1 cellular context compared by ENCODE assay signal in the genomic region with DNA sequence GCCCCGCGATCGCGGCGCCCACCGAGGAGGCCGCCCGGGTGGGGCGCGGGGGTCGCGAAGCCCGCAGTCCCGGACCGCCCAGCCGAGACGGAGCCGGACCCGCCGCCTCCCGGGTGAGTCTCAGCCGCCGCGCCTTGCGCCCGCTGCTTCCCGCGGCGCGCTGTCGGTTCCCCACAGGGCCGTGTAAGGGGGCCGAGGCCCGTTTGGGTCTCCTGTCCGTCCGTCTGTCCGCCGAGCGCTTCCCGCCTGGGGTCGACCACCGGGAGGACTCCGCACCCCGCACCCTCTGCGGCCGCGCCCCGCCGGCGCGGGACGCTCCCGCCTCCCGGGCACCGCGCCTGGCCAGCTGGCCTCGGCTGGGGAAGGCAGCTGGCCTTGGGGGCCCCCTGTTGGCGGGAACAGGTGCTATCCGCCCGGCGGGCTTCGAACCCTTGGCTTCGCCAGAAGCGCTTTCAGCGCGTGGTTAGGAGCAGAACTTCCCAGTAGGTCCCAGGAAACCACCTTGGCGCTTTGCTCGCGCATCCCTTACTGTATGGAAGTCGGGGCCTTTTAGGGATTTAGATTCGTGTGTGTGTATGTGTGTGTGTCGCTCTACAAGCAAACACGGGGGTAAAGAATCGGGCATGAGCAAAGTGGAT.
TF ChIP-seq lines count a peak whose summit lies in the region.

No MANE protein-coding gene starts in this region.

TF ChIP-seq in GM12878, 131 proteins besides CTCF, POLR2A, EP300 and RAD21 (continued from another document and continues in another):
- TF ChIP-seq, protein P1, sequence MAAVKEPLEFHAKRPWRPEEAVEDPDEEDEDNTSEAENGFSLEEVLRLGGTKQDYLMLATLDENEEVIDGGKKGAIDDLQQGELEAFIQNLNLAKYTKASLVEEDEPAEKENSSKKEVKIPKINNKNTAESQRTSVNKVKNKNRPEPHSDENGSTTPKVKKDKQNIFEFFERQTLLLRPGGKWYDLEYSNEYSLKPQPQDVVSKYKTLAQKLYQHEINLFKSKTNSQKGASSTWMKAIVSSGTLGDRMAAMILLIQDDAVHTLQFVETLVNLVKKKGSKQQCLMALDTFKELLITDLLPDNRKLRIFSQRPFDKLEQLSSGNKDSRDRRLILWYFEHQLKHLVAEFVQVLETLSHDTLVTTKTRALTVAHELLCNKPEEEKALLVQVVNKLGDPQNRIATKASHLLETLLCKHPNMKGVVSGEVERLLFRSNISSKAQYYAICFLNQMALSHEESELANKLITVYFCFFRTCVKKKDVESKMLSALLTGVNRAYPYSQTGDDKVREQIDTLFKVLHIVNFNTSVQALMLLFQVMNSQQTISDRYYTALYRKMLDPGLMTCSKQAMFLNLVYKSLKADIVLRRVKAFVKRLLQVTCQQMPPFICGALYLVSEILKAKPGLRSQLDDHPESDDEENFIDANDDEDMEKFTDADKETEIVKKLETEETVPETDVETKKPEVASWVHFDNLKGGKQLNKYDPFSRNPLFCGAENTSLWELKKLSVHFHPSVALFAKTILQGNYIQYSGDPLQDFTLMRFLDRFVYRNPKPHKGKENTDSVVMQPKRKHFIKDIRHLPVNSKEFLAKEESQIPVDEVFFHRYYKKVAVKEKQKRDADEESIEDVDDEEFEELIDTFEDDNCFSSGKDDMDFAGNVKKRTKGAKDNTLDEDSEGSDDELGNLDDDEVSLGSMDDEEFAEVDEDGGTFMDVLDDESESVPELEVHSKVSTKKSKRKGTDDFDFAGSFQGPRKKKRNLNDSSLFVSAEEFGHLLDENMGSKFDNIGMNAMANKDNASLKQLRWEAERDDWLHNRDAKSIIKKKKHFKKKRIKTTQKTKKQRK (IDR thresholded peaks at IDR 0.05; ENCODE audit: low read depth, low read length): no peak
- no peak for TF ChIP-seq SRF (IDR thresholded peaks at IDR 0.05; ENCODE audit: low read depth in 2 of 2, low read length in 2 of 2)
- TF ChIP-seq HDAC6 (IDR thresholded peaks at IDR 0.05; ENCODE audit: unreplicated experiment): no peak
- TF ChIP-seq IKZF1 (conservative IDR thresholded peaks at IDR 0.05): peak; percentile 74
- TF ChIP-seq DPF2 (IDR thresholded peaks at IDR 0.05): peak; percentile 70
- TF ChIP-seq RUNX3 (IDR thresholded peaks at IDR 0.05; ENCODE audit: low read length): peak; percentile 5; the same call in 1 of the 2 replicates
- no peak for TF ChIP-seq CREM (IDR thresholded peaks at IDR 0.05; ENCODE audit: low read depth)
- TF ChIP-seq, protein P2, sequence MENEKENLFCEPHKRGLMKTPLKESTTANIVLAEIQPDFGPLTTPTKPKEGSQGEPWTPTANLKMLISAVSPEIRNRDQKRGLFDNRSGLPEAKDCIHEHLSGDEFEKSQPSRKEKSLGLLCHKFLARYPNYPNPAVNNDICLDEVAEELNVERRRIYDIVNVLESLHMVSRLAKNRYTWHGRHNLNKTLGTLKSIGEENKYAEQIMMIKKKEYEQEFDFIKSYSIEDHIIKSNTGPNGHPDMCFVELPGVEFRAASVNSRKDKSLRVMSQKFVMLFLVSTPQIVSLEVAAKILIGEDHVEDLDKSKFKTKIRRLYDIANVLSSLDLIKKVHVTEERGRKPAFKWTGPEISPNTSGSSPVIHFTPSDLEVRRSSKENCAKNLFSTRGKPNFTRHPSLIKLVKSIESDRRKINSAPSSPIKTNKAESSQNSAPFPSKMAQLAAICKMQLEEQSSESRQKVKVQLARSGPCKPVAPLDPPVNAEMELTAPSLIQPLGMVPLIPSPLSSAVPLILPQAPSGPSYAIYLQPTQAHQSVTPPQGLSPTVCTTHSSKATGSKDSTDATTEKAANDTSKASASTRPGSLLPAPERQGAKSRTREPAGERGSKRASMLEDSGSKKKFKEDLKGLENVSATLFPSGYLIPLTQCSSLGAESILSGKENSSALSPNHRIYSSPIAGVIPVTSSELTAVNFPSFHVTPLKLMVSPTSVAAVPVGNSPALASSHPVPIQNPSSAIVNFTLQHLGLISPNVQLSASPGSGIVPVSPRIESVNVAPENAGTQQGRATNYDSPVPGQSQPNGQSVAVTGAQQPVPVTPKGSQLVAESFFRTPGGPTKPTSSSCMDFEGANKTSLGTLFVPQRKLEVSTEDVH (IDR thresholded peaks at IDR 0.05; ENCODE audit: low read depth, partially characterized antibody): no peak
- TF ChIP-seq HCFC1 (IDR thresholded peaks at IDR 0.05; ENCODE audit: low read length): no peak
- TF ChIP-seq ZSCAN29 (IDR thresholded peaks at IDR 0.05): no peak
- TF ChIP-seq ASH2L (IDR thresholded peaks at IDR 0.05; ENCODE audit: borderline replicate concordance, low read depth): no peak
- no peak for TF ChIP-seq MYC (IDR thresholded peaks at IDR 0.05; ENCODE audit: insufficient read depth, insufficient read length, insufficient replicate concordance, low read length, severe bottlenecking)
- TF ChIP-seq, protein P3, sequence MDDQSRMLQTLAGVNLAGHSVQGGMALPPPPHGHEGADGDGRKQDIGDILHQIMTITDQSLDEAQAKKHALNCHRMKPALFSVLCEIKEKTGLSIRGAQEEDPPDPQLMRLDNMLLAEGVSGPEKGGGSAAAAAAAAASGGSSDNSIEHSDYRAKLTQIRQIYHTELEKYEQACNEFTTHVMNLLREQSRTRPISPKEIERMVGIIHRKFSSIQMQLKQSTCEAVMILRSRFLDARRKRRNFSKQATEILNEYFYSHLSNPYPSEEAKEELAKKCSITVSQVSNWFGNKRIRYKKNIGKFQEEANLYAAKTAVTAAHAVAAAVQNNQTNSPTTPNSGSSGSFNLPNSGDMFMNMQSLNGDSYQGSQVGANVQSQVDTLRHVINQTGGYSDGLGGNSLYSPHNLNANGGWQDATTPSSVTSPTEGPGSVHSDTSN (IDR thresholded peaks at IDR 0.05; ENCODE audit: insufficient replicate concordance, low read depth, low read length): no peak
- peak; percentile 15; the same call in 1 of the 2 replicates for TF ChIP-seq SMC3 (IDR thresholded peaks at IDR 0.05; ENCODE audit: borderline replicate concordance, low read length)
- TF ChIP-seq BHLHE40 (IDR thresholded peaks at IDR 0.05; ENCODE audit: borderline replicate concordance in 1 of 2, low read depth in 2 of 2, low read length in 1 of 2): peak in 1 of 2 experiments; percentile 3; a peak in 1 of 4 replicates
- TF ChIP-seq CREB1 (IDR thresholded peaks at IDR 0.05; ENCODE audit: low read depth): no peak
- no peak for TF ChIP-seq ZBED1 (IDR thresholded peaks at IDR 0.05; ENCODE audit: borderline replicate concordance)
- TF ChIP-seq, protein P4, sequence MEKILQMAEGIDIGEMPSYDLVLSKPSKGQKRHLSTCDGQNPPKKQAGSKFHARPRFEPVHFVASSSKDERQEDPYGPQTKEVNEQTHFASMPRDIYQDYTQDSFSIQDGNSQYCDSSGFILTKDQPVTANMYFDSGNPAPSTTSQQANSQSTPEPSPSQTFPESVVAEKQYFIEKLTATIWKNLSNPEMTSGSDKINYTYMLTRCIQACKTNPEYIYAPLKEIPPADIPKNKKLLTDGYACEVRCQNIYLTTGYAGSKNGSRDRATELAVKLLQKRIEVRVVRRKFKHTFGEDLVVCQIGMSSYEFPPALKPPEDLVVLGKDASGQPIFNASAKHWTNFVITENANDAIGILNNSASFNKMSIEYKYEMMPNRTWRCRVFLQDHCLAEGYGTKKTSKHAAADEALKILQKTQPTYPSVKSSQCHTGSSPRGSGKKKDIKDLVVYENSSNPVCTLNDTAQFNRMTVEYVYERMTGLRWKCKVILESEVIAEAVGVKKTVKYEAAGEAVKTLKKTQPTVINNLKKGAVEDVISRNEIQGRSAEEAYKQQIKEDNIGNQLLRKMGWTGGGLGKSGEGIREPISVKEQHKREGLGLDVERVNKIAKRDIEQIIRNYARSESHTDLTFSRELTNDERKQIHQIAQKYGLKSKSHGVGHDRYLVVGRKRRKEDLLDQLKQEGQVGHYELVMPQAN (conservative IDR thresholded peaks at IDR 0.05): peak; percentile 49; the same call in 1 of the 2 replicates
- TF ChIP-seq, protein P5, sequence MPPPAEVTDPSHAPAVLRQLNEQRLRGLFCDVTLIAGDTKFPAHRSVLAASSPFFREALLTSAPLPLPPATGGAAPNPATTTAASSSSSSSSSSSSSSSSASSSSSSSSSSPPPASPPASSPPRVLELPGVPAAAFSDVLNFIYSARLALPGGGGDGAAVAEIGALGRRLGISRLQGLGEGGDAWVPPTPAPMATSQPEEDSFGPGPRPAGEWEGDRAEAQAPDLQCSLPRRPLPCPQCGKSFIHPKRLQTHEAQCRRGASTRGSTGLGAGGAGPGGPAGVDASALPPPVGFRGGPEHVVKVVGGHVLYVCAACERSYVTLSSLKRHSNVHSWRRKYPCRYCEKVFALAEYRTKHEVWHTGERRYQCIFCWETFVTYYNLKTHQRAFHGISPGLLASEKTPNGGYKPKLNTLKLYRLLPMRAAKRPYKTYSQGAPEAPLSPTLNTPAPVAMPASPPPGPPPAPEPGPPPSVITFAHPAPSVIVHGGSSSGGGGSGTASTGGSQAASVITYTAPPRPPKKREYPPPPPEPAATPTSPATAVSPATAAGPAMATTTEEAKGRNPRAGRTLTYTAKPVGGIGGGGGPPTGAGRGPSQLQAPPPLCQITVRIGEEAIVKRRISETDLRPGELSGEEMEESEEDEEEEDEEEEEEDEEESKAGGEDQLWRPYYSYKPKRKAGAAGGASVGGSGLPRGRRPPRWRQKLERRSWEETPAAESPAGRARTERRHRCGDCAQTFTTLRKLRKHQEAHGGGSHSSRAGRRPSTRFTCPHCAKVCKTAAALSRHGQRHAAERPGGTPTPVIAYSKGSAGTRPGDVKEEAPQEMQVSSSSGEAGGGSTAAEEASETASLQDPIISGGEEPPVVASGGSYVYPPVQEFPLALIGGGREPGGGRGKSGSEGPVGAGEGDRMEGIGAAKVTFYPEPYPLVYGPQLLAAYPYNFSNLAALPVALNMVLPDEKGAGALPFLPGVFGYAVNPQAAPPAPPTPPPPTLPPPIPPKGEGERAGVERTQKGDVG (CRISPR knock-in tag; IDR thresholded peaks at IDR 0.05): no peak
- TF ChIP-seq MXI1 (IDR thresholded peaks at IDR 0.05; ENCODE audit: low read depth, low read length): no peak
- TF ChIP-seq NBN (IDR thresholded peaks at IDR 0.05): peak; percentile 58; the same call in 1 of the 2 replicates
- TF ChIP-seq EED (IDR thresholded peaks at IDR 0.05; ENCODE audit: low read depth): no peak; the same call in 1 of the 2 replicates
- TF ChIP-seq FOXK2 (IDR thresholded peaks at IDR 0.05): no peak
- TF ChIP-seq, protein P6, sequence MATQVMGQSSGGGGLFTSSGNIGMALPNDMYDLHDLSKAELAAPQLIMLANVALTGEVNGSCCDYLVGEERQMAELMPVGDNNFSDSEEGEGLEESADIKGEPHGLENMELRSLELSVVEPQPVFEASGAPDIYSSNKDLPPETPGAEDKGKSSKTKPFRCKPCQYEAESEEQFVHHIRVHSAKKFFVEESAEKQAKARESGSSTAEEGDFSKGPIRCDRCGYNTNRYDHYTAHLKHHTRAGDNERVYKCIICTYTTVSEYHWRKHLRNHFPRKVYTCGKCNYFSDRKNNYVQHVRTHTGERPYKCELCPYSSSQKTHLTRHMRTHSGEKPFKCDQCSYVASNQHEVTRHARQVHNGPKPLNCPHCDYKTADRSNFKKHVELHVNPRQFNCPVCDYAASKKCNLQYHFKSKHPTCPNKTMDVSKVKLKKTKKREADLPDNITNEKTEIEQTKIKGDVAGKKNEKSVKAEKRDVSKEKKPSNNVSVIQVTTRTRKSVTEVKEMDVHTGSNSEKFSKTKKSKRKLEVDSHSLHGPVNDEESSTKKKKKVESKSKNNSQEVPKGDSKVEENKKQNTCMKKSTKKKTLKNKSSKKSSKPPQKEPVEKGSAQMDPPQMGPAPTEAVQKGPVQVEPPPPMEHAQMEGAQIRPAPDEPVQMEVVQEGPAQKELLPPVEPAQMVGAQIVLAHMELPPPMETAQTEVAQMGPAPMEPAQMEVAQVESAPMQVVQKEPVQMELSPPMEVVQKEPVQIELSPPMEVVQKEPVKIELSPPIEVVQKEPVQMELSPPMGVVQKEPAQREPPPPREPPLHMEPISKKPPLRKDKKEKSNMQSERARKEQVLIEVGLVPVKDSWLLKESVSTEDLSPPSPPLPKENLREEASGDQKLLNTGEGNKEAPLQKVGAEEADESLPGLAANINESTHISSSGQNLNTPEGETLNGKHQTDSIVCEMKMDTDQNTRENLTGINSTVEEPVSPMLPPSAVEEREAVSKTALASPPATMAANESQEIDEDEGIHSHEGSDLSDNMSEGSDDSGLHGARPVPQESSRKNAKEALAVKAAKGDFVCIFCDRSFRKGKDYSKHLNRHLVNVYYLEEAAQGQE (IDR thresholded peaks at IDR 0.05; ENCODE audit: low read depth, low read length): no peak
- TF ChIP-seq SUZ12 (IDR thresholded peaks at IDR 0.05; ENCODE audit: unreplicated experiment): no peak
- TF ChIP-seq TCF12 (IDR thresholded peaks at IDR 0.05; ENCODE audit: low read depth, low read length): peak; percentile 93
- peak; percentile 74 for TF ChIP-seq LARP7 (IDR thresholded peaks at IDR 0.05)
- TF ChIP-seq NR2F1 (conservative IDR thresholded peaks at IDR 0.05): peak; percentile 37; the same call in 1 of the 2 replicates
- TF ChIP-seq SIX5 (IDR thresholded peaks at IDR 0.05; ENCODE audit: low read depth, low read length, severe bottlenecking): no peak
- TF ChIP-seq GATAD2B (conservative IDR thresholded peaks at IDR 0.05; ENCODE audit: low read depth): peak; percentile 77; the same call in 1 of the 2 replicates
- no peak for TF ChIP-seq CHD4 (IDR thresholded peaks at IDR 0.05)
- no peak for TF ChIP-seq MTA3 (IDR thresholded peaks at IDR 0.05; ENCODE audit: borderline replicate concordance, low read length)
- no peak for TF ChIP-seq KLF5 (IDR thresholded peaks at IDR 0.05; ENCODE audit: partially characterized antibody)
- TF ChIP-seq CBX5 (IDR thresholded peaks at IDR 0.05; ENCODE audit: low read depth): no peak
- TF ChIP-seq KAT2A (conservative IDR thresholded peaks at IDR 0.05; ENCODE audit: control insufficient read depth, low read depth, low read length): no peak
- TF ChIP-seq, protein P7, sequence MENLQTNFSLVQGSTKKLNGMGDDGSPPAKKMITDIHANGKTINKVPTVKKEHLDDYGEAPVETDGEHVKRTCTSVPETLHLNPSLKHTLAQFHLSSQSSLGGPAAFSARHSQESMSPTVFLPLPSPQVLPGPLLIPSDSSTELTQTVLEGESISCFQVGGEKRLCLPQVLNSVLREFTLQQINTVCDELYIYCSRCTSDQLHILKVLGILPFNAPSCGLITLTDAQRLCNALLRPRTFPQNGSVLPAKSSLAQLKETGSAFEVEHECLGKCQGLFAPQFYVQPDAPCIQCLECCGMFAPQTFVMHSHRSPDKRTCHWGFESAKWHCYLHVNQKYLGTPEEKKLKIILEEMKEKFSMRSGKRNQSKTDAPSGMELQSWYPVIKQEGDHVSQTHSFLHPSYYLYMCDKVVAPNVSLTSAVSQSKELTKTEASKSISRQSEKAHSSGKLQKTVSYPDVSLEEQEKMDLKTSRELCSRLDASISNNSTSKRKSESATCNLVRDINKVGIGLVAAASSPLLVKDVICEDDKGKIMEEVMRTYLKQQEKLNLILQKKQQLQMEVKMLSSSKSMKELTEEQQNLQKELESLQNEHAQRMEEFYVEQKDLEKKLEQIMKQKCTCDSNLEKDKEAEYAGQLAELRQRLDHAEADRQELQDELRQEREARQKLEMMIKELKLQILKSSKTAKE (IDR thresholded peaks at IDR 0.05; ENCODE audit: low read depth, poor library complexity, severe bottlenecking): peak; percentile 44
- TF ChIP-seq CBX3 (IDR thresholded peaks at IDR 0.05; ENCODE audit: borderline replicate concordance, low read depth): no peak
- no peak for TF ChIP-seq SREBF2 (IDR thresholded peaks at IDR 0.05; ENCODE audit: low read length)
- TF ChIP-seq TAF1 (IDR thresholded peaks at IDR 0.05; ENCODE audit: borderline replicate concordance, low read depth, low read length): no peak
